ENCODE assay signal across 14 cellular contexts in the genomic region with DNA sequence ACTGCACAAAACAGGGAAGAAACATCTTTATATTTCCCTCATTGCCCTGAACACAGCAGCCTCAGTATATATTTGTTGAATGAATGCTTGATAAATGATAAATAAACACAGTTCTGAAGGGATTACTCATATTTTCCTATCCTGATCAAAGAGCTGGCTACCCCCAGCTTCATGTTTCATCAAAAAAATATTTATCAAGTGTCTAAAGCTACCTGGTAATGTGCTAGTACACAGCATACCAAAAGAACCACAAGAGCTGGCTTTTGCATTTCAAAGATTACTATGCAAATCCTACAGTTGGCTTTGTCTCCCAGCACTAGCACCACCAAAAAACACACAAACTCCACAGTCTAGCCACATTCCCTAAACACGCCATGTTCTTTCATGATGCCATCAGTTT.
DNase-seq lines count a peak whose midpoint lies in the region; ATAC-seq and TF ChIP-seq lines count a peak whose summit lies in the region.
"Had no signal": no experiment of that assay in that cellular context is flagged by ENCODE, and none has a peak within 500 bp of the region (broad histone marks: within the 10 kb centered on the region; RNA-seq: fewer than 3 reads in every experiment).

No MANE protein-coding gene starts in this region.

- ATAC-seq in body of pancreas, result peak; percentile 38
- ATAC-seq: stimulated activated memory B cell treated with anti-CD40 and anti-IgM and Interleukin-4, amounts not matched to agents 10 μg/mL and 1 μg/mL and 100 μg/mL, for 72 hours had no signal

- intact Hi-C loops in body of pancreas (cut with DNase I), result no loop called here

- no peak for TF ChIP-seq CTCF in AG04449 (IDR thresholded peaks at IDR 0.05; ENCODE audit: insufficient read depth, low read length, missing control alignments)
- no peak for TF ChIP-seq CTCF in body of pancreas (IDR thresholded peaks at IDR 0.05)
- no peak for TF ChIP-seq CTCF in GM10248 (IDR thresholded peaks at IDR 0.05; ENCODE audit: control extremely low read depth, extremely low read depth, low read depth, missing control alignments)

- CTCF ChIA-PET in AG04449 (lab: Yijun Ruan, JAX), result interaction anchor here (1.0 to 2.7 kb wide), 5 partner anchors 11 to 475 kb away, joined by 3 to 9 read pairs (median 7); no protein-coding TSS in a partner anchor
- CTCF ChIA-PET in GM10248 (lab: Yijun Ruan, JAX), result interaction anchor here (1.5 to 2.9 kb wide), 3 partner anchors 10 to 31 kb away, joined by 3 to 18 read pairs (median 6); no protein-coding TSS in a partner anchor

- H3K27ac ChIP-seq in HUES48 (ENCODE audit: low read depth, low read length) (peak overlapping the region; percentile 33), body of pancreas (no peak overlapping the region)

- WGBS in body of pancreas, 2 donors, result 96 to 97% methylated on average over 1 of the region's 1 CpG

- H3K36me3 ChIP-seq in HUES48 (ENCODE audit: control insufficient read depth, insufficient read depth, low read length) (no peaks in the 10 kb centered on the region), body of pancreas (replicated peaks in 1 of 2; ENCODE audit: insufficient read depth in 1 of 2, low read depth in 2 of 2) (no peaks in the 10 kb centered on the region)

- H3K4me3 ChIP-seq in AG04449 (ENCODE audit: low read depth, low read length) (no peak overlapping the region), HUES48 (ENCODE audit: low read depth, low read length) (no peak overlapping the region), body of pancreas (no peak overlapping the region)

- no peak overlapping the region for H3K9ac ChIP-seq in HUES48 (ENCODE audit: low read depth, low read length)

- H3K4me1 ChIP-seq in HUES48 (ENCODE audit: control insufficient read depth, insufficient read depth, low read length) (peaks cover 21% of the 10 kb centered on the region), body of pancreas (no peaks in the 10 kb centered on the region)

- POLR2A ChIA-PET in AG04449 (lab: Yijun Ruan, JAX), result no interaction called here
- POLR2A ChIA-PET in GM10248 (lab: Yijun Ruan, JAX), result no interaction called here

- H3K27me3 ChIP-seq in HUES48 (ENCODE audit: control insufficient read depth, insufficient read depth, low read length), result no peaks in the 10 kb centered on the region
- no peaks in the 10 kb centered on the region for H3K27me3 ChIP-seq in body of pancreas

- peak; percentile 42 for DNase-seq in AG04449 (ENCODE audit: low read depth, low spot score)
- no peak for DNase-seq in body of pancreas
- peak; percentile 82 for DNase-seq in kidney tubule cell (ENCODE audit: low spot score)
- DNase-seq in T-helper 2 cell, result no peak
- no peak for DNase-seq in NCI-H1092 treated with DMSO at 0.1 percent for 48 hours (lab: John Stamatoyannopoulos, UW)
- no peak for DNase-seq in occipital lobe (lab: John Stamatoyannopoulos, UW)
- DNase-seq in GM10248 (ENCODE audit: extremely low spot score), result no peak
- DNase-seq: activated CD4-positive, alpha-beta T cell treated with anti-CD3 and anti-CD28 coated beads, Interleukin-2, amount 50 U/mL, for 1 hour; activated naive CD4-positive, alpha-beta T cell treated with Interleukin-2 at 50 U/mL for 16 hours; cortex of kidney; hippocampal formation; NCI-H524 treated with DMSO at 0.1 percent for 48 hours had no signal

- H3K9me3 ChIP-seq in HUES48 (ENCODE audit: control insufficient read depth, insufficient read depth, low read length) (no peaks in the 10 kb centered on the region), body of pancreas (no peaks in the 10 kb centered on the region)

- TF ChIP-seq POLR2A in body of pancreas (IDR thresholded peaks at IDR 0.05), result no peak

Comparison
In these comparisons a context has a peak if more than half of its experiments do, and no peak if none do; other contexts are left out.
1. DNase-seq: peak in AG04449 (single experiment) and kidney tubule cell (single experiment); none in body of pancreas (0 of 4), T-helper 2 cell (0 of 5), NCI-H1092 treated with DMSO at 0.1 percent for 48 hours (single experiment), occipital lobe (single experiment) and GM10248 (single experiment).